ENCODE assay signal across 21 cellular contexts in the genomic region with DNA sequence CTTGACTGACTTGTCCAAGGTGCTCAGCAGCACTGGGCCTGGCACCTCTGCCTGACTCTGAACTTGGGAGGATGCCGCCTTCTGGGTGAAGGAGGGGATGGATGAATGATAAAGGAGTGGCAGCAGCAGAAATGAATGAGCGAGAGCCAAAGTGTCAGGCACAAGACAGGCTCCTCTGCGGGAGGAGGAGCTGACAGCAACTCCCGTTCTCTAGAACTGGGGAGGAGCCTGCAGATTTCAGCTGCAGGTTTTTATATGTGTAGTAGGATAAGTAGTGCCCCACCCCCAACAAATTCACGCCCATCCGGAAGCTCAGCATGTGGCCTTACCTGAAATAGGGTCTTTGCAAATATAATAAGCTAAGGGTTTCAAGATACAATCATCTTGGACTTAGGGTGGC.
"Had no signal": no experiment of that assay in that cellular context is flagged by ENCODE, and none has a peak within 500 bp of the region (broad histone marks: within the 10 kb centered on the region; RNA-seq: fewer than 3 reads in every experiment).

No MANE protein-coding gene starts in this region.

- H3K9me3 ChIP-seq: heart right ventricle, right lobe of liver, tibial artery had no signal

- ATAC-seq: activated T-cell treated with anti-CD3 and anti-CD28 coated beads, Interleukin-2, amount 50 U/mL, for 72 hours; heart right ventricle; left colon; right lobe of liver had no signal

- DNase-seq: activated CD4-positive, alpha-beta T cell treated with anti-CD3 and anti-CD28 coated beads for 4 hours; activated CD4-positive, alpha-beta T cell treated with anti-CD3 and anti-CD28 coated beads, Interleukin-2, amount 50 U/mL, for 48 hours; activated CD4-positive, CD25-positive, alpha-beta regulatory T cell; activated CD8-positive, alpha-beta memory T cell treated with anti-CD3 and anti-CD28 coated beads, Interleukin-2, amount 50 U/mL, for 48 hours; activated effector memory CD4-positive, alpha-beta T cell treated with anti-CD3 and anti-CD28 coated beads, Interleukin-2, amount 50 U/mL, for 16 hours; activated naive CD4-positive, alpha-beta T cell treated with anti-CD3 and anti-CD28 coated beads, Interleukin-2, amount 50 U/mL, for 16 hours; activated T-cell treated with anti-CD3 and anti-CD28 coated beads, Interleukin-2, amount 50 U/mL, for 72 hours; amniotic stem cell; foreskin fibroblast; heart right ventricle; islet precursor cell; left colon; nephron progenitor cell; right lobe of liver; stimulated activated CD4-positive, alpha-beta T cell treated with anti-CD3 and anti-CD28 coated beads, Interleukin-1b, Interleukin-23, amount 100 ng/mL, for 48 hours; stimulated activated naive CD8-positive, alpha-beta T cell treated with anti-CD3 and anti-CD28 coated beads, Interleukin-15, amount 100 ng/mL, for 72 hours; tibial artery had no signal

- H3K4me3 Mint-ChIP-seq: activated T-cell treated with anti-CD3 and anti-CD28 coated beads, Interleukin-2, amount 50 U/mL, for 72 hours; memory B cell; nephron progenitor cell; stimulated activated naive CD8-positive, alpha-beta T cell treated with anti-CD3 and anti-CD28 coated beads, Interleukin-15, amount 100 ng/mL, for 72 hours; T-helper 1 cell treated with Interleukin-12 subunit alpha and Interleukin-12 subunit beta and Interleukin-4 antibody, amounts not matched to agents 30 μg/mL and 1 μg/mL, for 36 hours had no signal

- H3K27ac Mint-ChIP-seq: activated T-cell treated with anti-CD3 and anti-CD28 coated beads, Interleukin-2, amount 50 U/mL, for 72 hours; memory B cell; nephron progenitor cell; T-helper 1 cell treated with Interleukin-12 subunit alpha and Interleukin-12 subunit beta and Interleukin-4 antibody, amounts not matched to agents 30 μg/mL and 1 μg/mL, for 36 hours had no signal

- H3K27me3 Mint-ChIP-seq: memory B cell; stimulated activated naive CD8-positive, alpha-beta T cell treated with anti-CD3 and anti-CD28 coated beads, Interleukin-15, amount 100 ng/mL, for 72 hours had no signal

- H3K27ac ChIP-seq: parathyroid adenoma, right lobe of liver, skin epidermis, tibial artery had no signal

- H3K36me3 ChIP-seq: right lobe of liver had no signal

- H3K4me3 ChIP-seq: heart right ventricle, right lobe of liver, skin epidermis, tibial artery had no signal

- H3K27me3 ChIP-seq: heart right ventricle, right lobe of liver, tibial artery had no signal

- H3K9me3 Mint-ChIP-seq: activated T-cell treated with anti-CD3 and anti-CD28 coated beads, Interleukin-2, amount 50 U/mL, for 72 hours; memory B cell; nephron progenitor cell; stimulated activated naive CD8-positive, alpha-beta T cell treated with anti-CD3 and anti-CD28 coated beads, Interleukin-15, amount 100 ng/mL, for 72 hours; T-helper 1 cell treated with Interleukin-12 subunit alpha and Interleukin-12 subunit beta and Interleukin-4 antibody, amounts not matched to agents 30 μg/mL and 1 μg/mL, for 36 hours had no signal
